6 cellular contexts compared by ENCODE assay signal in the genomic region with DNA sequence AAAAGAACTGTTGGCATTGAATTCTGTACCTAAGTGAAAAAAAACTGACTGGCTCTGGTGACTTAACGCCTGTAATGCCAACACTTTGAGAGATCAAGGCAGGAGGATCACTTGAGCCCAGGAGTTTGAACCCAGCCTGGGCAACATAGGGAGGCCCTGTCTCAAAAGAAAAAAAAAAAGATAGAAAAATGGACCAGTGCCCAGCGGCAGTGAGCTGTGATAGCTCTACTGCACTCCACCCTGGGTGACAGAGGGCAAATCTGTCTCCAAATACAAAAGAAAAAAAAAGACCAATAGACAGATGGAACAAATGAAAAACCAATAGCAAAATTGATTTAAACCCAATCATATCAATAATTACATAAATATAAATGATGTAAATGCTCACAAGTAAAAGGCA. TPM values are rescaled to one million over a fixed set of nuclear protein-coding genes. Genes with fewer than 3 reads are reported as not detected.
DNase-seq lines count a peak whose midpoint lies in the region; ATAC-seq, FAIRE-seq and TF ChIP-seq lines count a peak whose summit lies in the region.

No MANE protein-coding gene starts in this region.

- H3K4me1 ChIP-seq in small intestine (ENCODE audit: control insufficient read depth in 2 of 2, insufficient read depth in 1 of 2, low read depth in 1 of 2, low read length in 1 of 2) (no peaks in the 10 kb centered on the region), PC-3 (ENCODE audit: insufficient read depth, low read length) (peaks cover 4% of the 10 kb centered on the region; the same call in 1 of the 2 replicates), OCI-LY7 (ENCODE audit: insufficient read depth, low read length, poor library complexity, severe bottlenecking) (no peaks in the 10 kb centered on the region)

- H3K27me3 Mint-ChIP-seq in activated CD8-positive, alpha-beta T cell treated with anti-CD3 and anti-CD28 coated beads for 36 hours: peaks cover 14% of the 10 kb centered on the region
- H3K27me3 Mint-ChIP-seq in glutamatergic neuron (ENCODE audit: unreplicated experiment): peaks cover 16% of the 10 kb centered on the region

- BruUV-seq in PC-3 (replicated peaks; lab: Mats Ljungman, UMichigan) (no TSS peak), OCI-LY7 (replicated peaks; lab: Mats Ljungman, UMichigan) (no TSS peak)

- H3K27ac ChIP-seq in small intestine (ENCODE audit: low read depth in 1 of 2, low read length in 1 of 2) (peak overlapping the region; percentile 56 to 88), PC-3 (ENCODE audit: low read length) (no peak overlapping the region), OCI-LY7 (ENCODE audit: low read depth, low read length, poor library complexity, severe bottlenecking) (no peak overlapping the region)

- H3K36me3 Mint-ChIP-seq in activated CD8-positive, alpha-beta T cell treated with anti-CD3 and anti-CD28 coated beads for 36 hours (ENCODE audit: low read depth): peaks cover 6% of the 10 kb centered on the region
- peaks cover 25% of the 10 kb centered on the region for H3K36me3 Mint-ChIP-seq in glutamatergic neuron (ENCODE audit: unreplicated experiment)

- H4K20me1 ChIP-seq in PC-3 (ENCODE audit: low read length) (no peaks in the 10 kb centered on the region), OCI-LY7 (ENCODE audit: insufficient read depth, low read length) (no peaks in the 10 kb centered on the region)

- no peak for ATAC-seq in activated CD8-positive, alpha-beta T cell treated with anti-CD3 and anti-CD28 coated beads for 36 hours
- ATAC-seq in PC-3: no peak

- no peaks in the 10 kb centered on the region for H3F3A ChIP-seq in PC-3 (ENCODE audit: low read length, unreplicated experiment)

- no peak for DNase-seq in activated CD8-positive, alpha-beta T cell treated with anti-CD3 and anti-CD28 coated beads for 36 hours
- DNase-seq in fibroblast of villous mesenchyme (ENCODE audit: low read depth) (no peak), small intestine (peak; percentile 77), glutamatergic neuron (no peak), PC-3 (no peak), OCI-LY7 (ENCODE audit: low spot score) (no peak)

- POLR2A ChIA-PET in activated CD8-positive, alpha-beta T cell treated with anti-CD3 and anti-CD28 coated beads for 36 hours (lab: Charles Lee): interaction anchor here (0.8 to 2.0 kb wide), 3 partner anchors 32 to 46 kb away, joined by 3 to 10 read pairs (median 3); a partner anchor contains a TSS
- POLR2A ChIA-PET in PC-3 (lab: Charles Lee; ENCODE audit: unreplicated experiment) (no interaction called here), OCI-LY7 (lab: Charles Lee) (no interaction called here)

- CTCF ChIA-PET in activated CD8-positive, alpha-beta T cell treated with anti-CD3 and anti-CD28 coated beads for 36 hours (lab: Charles Lee): interaction anchor here (1.4 kb wide), 1 partner anchor 373 kb away, joined by 5 read pairs; no protein-coding TSS in a partner anchor
- CTCF ChIA-PET in PC-3 (lab: Charles Lee) (no interaction called here), OCI-LY7 (lab: Charles Lee; ENCODE audit: unreplicated experiment) (no interaction called here)

- H3K4me3 ChIP-seq in fibroblast of villous mesenchyme (ENCODE audit: low read depth, low read length) (peak overlapping the region; percentile 56), small intestine (ENCODE audit: low read depth in 1 of 2, low read length in 2 of 2) (peak overlapping the region; percentile 36 to 96), PC-3 (ENCODE audit: low read length) (no peak overlapping the region), OCI-LY7 (ENCODE audit: low read depth, low read length, poor library complexity, severe bottlenecking) (no peak overlapping the region)

- H3K4me3 Mint-ChIP-seq in activated CD8-positive, alpha-beta T cell treated with anti-CD3 and anti-CD28 coated beads for 36 hours: peak overlapping the region; percentile 56
- no peak overlapping the region for H3K4me3 Mint-ChIP-seq in glutamatergic neuron (ENCODE audit: unreplicated experiment)

- FAIRE-seq in small intestine (lab: Jason Lieb, UNC): no peak

- no peak overlapping the region for H3K9ac ChIP-seq in PC-3 (ENCODE audit: low read length)

- no peak for TF ChIP-seq CTCF in activated CD8-positive, alpha-beta T cell treated with anti-CD3 and anti-CD28 coated beads for 36 hours (IDR thresholded peaks at IDR 0.05)
- TF ChIP-seq CTCF in fibroblast of villous mesenchyme (IDR thresholded peaks at IDR 0.05; ENCODE audit: insufficient read depth, low read depth, low read length) (no peak), glutamatergic neuron (IDR thresholded peaks at IDR 0.05; ENCODE audit: partially characterized antibody, unreplicated experiment) (no peak), PC-3 (conservative IDR thresholded peaks at IDR 0.05; ENCODE audit: low read depth, low read length) (no peak), OCI-LY7 (conservative IDR thresholded peaks at IDR 0.05; ENCODE audit: low read length) (no peak)

- H3K9me3 Mint-ChIP-seq in activated CD8-positive, alpha-beta T cell treated with anti-CD3 and anti-CD28 coated beads for 36 hours: peaks cover 2% of the 10 kb centered on the region
- peaks cover 7% of the 10 kb centered on the region for H3K9me3 Mint-ChIP-seq in glutamatergic neuron (ENCODE audit: unreplicated experiment)

- peaks cover 3 to 10% of the 10 kb centered on the region in 2 donors for H3K36me3 ChIP-seq in small intestine (ENCODE audit: control insufficient read depth in 2 of 2, insufficient read depth in 2 of 2, low read length in 2 of 2)
- H3K36me3 ChIP-seq in PC-3 (ENCODE audit: low read depth, low read length): no peaks in the 10 kb centered on the region
- no peaks in the 10 kb centered on the region; the same call in 1 of the 2 replicates for H3K36me3 ChIP-seq in OCI-LY7 (ENCODE audit: insufficient read depth, low read length)

- H2AFZ ChIP-seq in PC-3 (ENCODE audit: low read length) (no peak overlapping the region), OCI-LY7 (ENCODE audit: low read length) (no peak overlapping the region)

- H3K4me1 Mint-ChIP-seq in activated CD8-positive, alpha-beta T cell treated with anti-CD3 and anti-CD28 coated beads for 36 hours (ENCODE audit: low read depth): peaks cover 3% of the 10 kb centered on the region
- H3K4me1 Mint-ChIP-seq in glutamatergic neuron (ENCODE audit: low read depth, unreplicated experiment): no peaks in the 10 kb centered on the region

- no peak overlapping the region for H3K27ac Mint-ChIP-seq in activated CD8-positive, alpha-beta T cell treated with anti-CD3 and anti-CD28 coated beads for 36 hours
- H3K27ac Mint-ChIP-seq in glutamatergic neuron (ENCODE audit: unreplicated experiment): no peak overlapping the region

- H3K27me3 ChIP-seq in small intestine (ENCODE audit: control insufficient read depth in 2 of 2, insufficient read depth in 2 of 2, low read length in 2 of 2) (no peaks in the 10 kb centered on the region), PC-3 (ENCODE audit: low read length) (no peaks in the 10 kb centered on the region)

- H3K4me2 ChIP-seq in PC-3 (ENCODE audit: low read length) (no peak overlapping the region), OCI-LY7 (ENCODE audit: low read length) (no peak overlapping the region)

- WGBS in small intestine, 3 donors: 16 to 48% (median 31%) methylated on average over 2 of the region's 2 CpGs

- H3K9me3 ChIP-seq in small intestine (ENCODE audit: control insufficient read depth, low read depth) (no peaks in the 10 kb centered on the region), PC-3 (ENCODE audit: low read length) (no peaks in the 10 kb centered on the region; the same call in 1 of the 2 replicates), OCI-LY7 (ENCODE audit: low read length) (peaks cover 14% of the 10 kb centered on the region)

- H3K79me2 ChIP-seq in PC-3 (ENCODE audit: low read length): no peaks in the 10 kb centered on the region
- H3K79me2 ChIP-seq in OCI-LY7 (ENCODE audit: insufficient read depth, low read depth, low read length): no peaks in the 10 kb centered on the region

- intact Hi-C loops in activated CD8-positive, alpha-beta T cell treated with anti-CD3 and anti-CD28 coated beads for 36 hours (cut with micrococcal nuclease): no loop called here
- intact Hi-C loops in PC-3 (cut with micrococcal nuclease) (no loop called here), OCI-LY7 (cut with micrococcal nuclease; ENCODE audit: unreplicated experiment) (no loop called here)

- H3K9me2 ChIP-seq in PC-3 (replicated peaks; ENCODE audit: low read length): no peaks in the 10 kb centered on the region
- no peaks in the 10 kb centered on the region for H3K9me2 ChIP-seq in OCI-LY7 (ENCODE audit: insufficient read depth, low read length)

RNA-seq across cellular contexts. Expression of a gene that starts 0.7 kb away (rescaled TPM):
- total RNA-seq in activated CD8-positive, alpha-beta T cell treated with anti-CD3 and anti-CD28 coated beads for 36 hours: under 1 TPM; 0.54 TPM
- total RNA-seq in fibroblast of villous mesenchyme (0.43 and 1.3 TPM in 2 replicates), glutamatergic neuron (ENCODE audit: unreplicated experiment) (1.9 TPM), PC-3 (2014; rRNA removed) (0.40 and 1.2 TPM in 2 replicates), OCI-LY7 (2022) (2.0 and 2.6 TPM in 2 replicates)
- polyA plus RNA-seq in small intestine: 1,000 to 10,000 TPM in 2 of 3 donors, 100 to 1,000 TPM in 1; 249 to 1,138 (median 1,022) TPM
- 0.90 and 1.2 TPM in 2 replicates for total RNA-seq in OCI-LY7 (2014; rRNA removed; shearing (Covaris generic))

RNA-seq across cellular contexts. Expression of a gene that starts 22.7 kb away (rescaled TPM):
- total RNA-seq in activated CD8-positive, alpha-beta T cell treated with anti-CD3 and anti-CD28 coated beads for 36 hours: 10 to 100 TPM; 42.9 to 43.4 TPM
- total RNA-seq in fibroblast of villous mesenchyme (55.3 and 57.3 TPM in 2 replicates), glutamatergic neuron (ENCODE audit: unreplicated experiment) (35.7 TPM), PC-3 (2014; rRNA removed) (63.3 and 72.3 TPM in 2 replicates), OCI-LY7 (2022) (54.2 and 59.1 TPM in 2 replicates)
- polyA plus RNA-seq in small intestine: 100 to 1,000 TPM in 2 of 3 donors, 10 to 100 TPM in 1; 73.2 to 153 (median 147) TPM
- 53.9 and 75.2 TPM in 2 replicates for total RNA-seq in OCI-LY7 (2014; rRNA removed; shearing (Covaris generic))

RNA-seq across cellular contexts. Expression of a gene that starts 22.9 kb away (rescaled TPM):
- total RNA-seq in activated CD8-positive, alpha-beta T cell treated with anti-CD3 and anti-CD28 coated beads for 36 hours: 1 to 10 TPM; 3.6 TPM
- total RNA-seq in fibroblast of villous mesenchyme (18.6 and 28.3 TPM in 2 replicates), glutamatergic neuron (ENCODE audit: unreplicated experiment) (41.1 TPM), PC-3 (2014; rRNA removed) (27.7 and 28.9 TPM in 2 replicates), OCI-LY7 (2022) (18.9 and 21.0 TPM in 2 replicates)
- 10 to 100 TPM; 14.6 to 46.7 (median 39.2) TPM for polyA plus RNA-seq in small intestine
- total RNA-seq in OCI-LY7 (2014; rRNA removed; shearing (Covaris generic)): 14.0 and 14.9 TPM in 2 replicates

RNA-seq across cellular contexts. Expression of a gene that starts 37.6 kb away (rescaled TPM):
- total RNA-seq in activated CD8-positive, alpha-beta T cell treated with anti-CD3 and anti-CD28 coated beads for 36 hours: 10 to 100 TPM; 90.9 to 93.4 TPM
- total RNA-seq in fibroblast of villous mesenchyme: 21.9 and 26.3 TPM in 2 replicates
- polyA plus RNA-seq in small intestine: 10 to 100 TPM in 2 of 3 donors, 1 to 10 TPM in 1; 7.6 to 40.3 (median 11.3) TPM
- total RNA-seq in glutamatergic neuron (ENCODE audit: unreplicated experiment): 29.1 TPM
- total RNA-seq in PC-3 (2014; rRNA removed): 114 and 117 TPM in 2 replicates
- 60.0 and 67.6 TPM in 2 replicates for total RNA-seq in OCI-LY7 (2014; rRNA removed; shearing (Covaris generic))
- 45.8 and 66.0 TPM in 2 replicates for total RNA-seq in OCI-LY7 (2022)

RNA-seq across cellular contexts. Expression of a gene that starts 37.9 kb away (rescaled TPM):
- total RNA-seq in activated CD8-positive, alpha-beta T cell treated with anti-CD3 and anti-CD28 coated beads for 36 hours: 10 to 100 TPM; 38.3 to 39.5 TPM
- total RNA-seq in fibroblast of villous mesenchyme: 65.7 and 90.2 TPM in 2 replicates
- polyA plus RNA-seq in small intestine: 10 to 100 TPM in 1 of 3 donors, 1 to 10 TPM in 2; 4.2 to 15.1 (median 10.0) TPM
- 98.9 TPM for total RNA-seq in glutamatergic neuron (ENCODE audit: unreplicated experiment)
- 60.9 and 78.0 TPM in 2 replicates for total RNA-seq in PC-3 (2014; rRNA removed)
- total RNA-seq in OCI-LY7 (2014; rRNA removed; shearing (Covaris generic)): 35.2 and 41.3 TPM in 2 replicates
- total RNA-seq in OCI-LY7 (2022): 50.1 and 51.1 TPM in 2 replicates

Comparison
In these comparisons a context has a peak if more than half of its experiments do, and no peak if none do; other contexts are left out.
1. H3K4me3 ChIP-seq: peak in fibroblast of villous mesenchyme (single experiment) and small intestine (2 of 2); none in PC-3 (single experiment) and OCI-LY7 (single experiment).
2. H3K27ac ChIP-seq: peak in small intestine (2 of 2); none in PC-3 (single experiment) and OCI-LY7 (single experiment).